In the genomic region with DNA sequence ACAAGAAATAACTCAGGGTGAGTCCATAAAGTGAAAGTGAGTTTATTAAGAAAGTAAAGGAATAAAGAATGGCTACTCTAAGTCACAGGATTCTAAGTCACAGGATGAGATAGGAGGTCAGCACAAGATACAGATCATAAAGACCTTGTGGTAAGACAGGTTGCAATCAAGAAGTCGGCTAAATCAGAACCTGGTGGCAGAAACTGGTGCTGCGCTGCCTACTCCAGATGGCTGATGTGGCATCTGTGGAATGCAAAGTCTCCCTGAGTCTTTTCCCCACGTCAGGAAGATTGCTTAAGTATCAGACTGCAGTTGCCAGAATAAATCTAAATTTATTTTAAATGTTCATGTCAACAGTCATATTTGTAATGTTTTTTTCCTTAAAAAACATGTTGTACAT, we compare ENCODE assay signal across 12 cellular contexts. TPM values are rescaled to one million over a fixed set of nuclear protein-coding genes. Genes with fewer than 3 reads are reported as not detected.
DNase-seq lines count a peak whose midpoint lies in the region; ATAC-seq, FAIRE-seq and TF ChIP-seq lines count a peak whose summit lies in the region.
"Had no signal": no experiment of that assay in that cellular context is flagged by ENCODE, and none has a peak within 500 bp of the region (broad histone marks: within the 10 kb centered on the region; RNA-seq: fewer than 3 reads in every experiment).

No MANE protein-coding gene starts in this region.

- H3K4me1 ChIP-seq in thoracic aorta (ENCODE audit: control insufficient read depth in 1 of 2, low read depth in 2 of 2) = peaks cover 21 to 95% of the 10 kb centered on the region in 2 donors

- no peaks in the 10 kb centered on the region for H3K9me3 ChIP-seq in thoracic aorta

- no peaks in the 10 kb centered on the region for H3K36me3 ChIP-seq in thoracic aorta

- H3K27me3 ChIP-seq in thoracic aorta (replicated peaks; ENCODE audit: insufficient read depth) = no peaks in the 10 kb centered on the region

- peak overlapping the region; percentile 14 for H3K4me3 ChIP-seq in thoracic aorta

- TF ChIP-seq CTCF in thoracic aorta (IDR thresholded peaks at IDR 0.05) = peak; percentile 72

- no peak for FAIRE-seq in H54 (lab: Jason Lieb, UNC)

- no peak for TF ChIP-seq POLR2A in H54 (IDR thresholded peaks at IDR 0.05; ENCODE audit: low read depth, low read length)

- ATAC-seq in SK-N-SH treated with all-trans-retinoic acid at 6 μM for 48 hours (peak; percentile 78), thoracic aorta (ENCODE audit: insufficient number of reproducible peaks, low FRiP score, low read depth) (peak; percentile 25), HG02610 (IDR thresholded peaks at IDR 0.05; ENCODE audit: unreplicated experiment) (no peak), GM21528 (IDR thresholded peaks at IDR 0.05; ENCODE audit: low FRiP score, unreplicated experiment) (no peak)
- ATAC-seq: T-cell had no signal

- H3K27ac ChIP-seq in thoracic aorta = peak overlapping the region; percentile 85 to 94

- DNase-seq in H54 (ENCODE audit: insufficient read length, low spot score) = peak; percentile 61
- DNase-seq in fibroblast of peridontal ligament (ENCODE audit: extremely low read depth) = peak; percentile 94
- DNase-seq in thoracic aorta (ENCODE audit: low spot score) = no peak
- no peak for DNase-seq in GDM1 (lab: John Stamatoyannopoulos, UW)
- DNase-seq: NCI-H345; stimulated activated CD4-positive, alpha-beta T cell treated with anti-CD3 and anti-CD28 coated beads, Interleukin-12 subunit alpha, Interleukin-12 subunit beta, amount 100 ng/mL, for 4 hours; substantia nigra; T-cell had no signal

TF ChIP-seq in SK-N-SH treated with all-trans-retinoic acid at 6 μM for 48 hours, 23 proteins besides CTCF, POLR2A, EP300 and RAD21:
- TF ChIP-seq ISL1 (CRISPR knock-in tag; IDR thresholded peaks at IDR 0.05) = peak; percentile 81
- no peak for TF ChIP-seq ZNF565 (CRISPR knock-in tag; conservative IDR thresholded peaks at IDR 0.05; ENCODE audit: low read depth)
- TF ChIP-seq, protein P1, sequence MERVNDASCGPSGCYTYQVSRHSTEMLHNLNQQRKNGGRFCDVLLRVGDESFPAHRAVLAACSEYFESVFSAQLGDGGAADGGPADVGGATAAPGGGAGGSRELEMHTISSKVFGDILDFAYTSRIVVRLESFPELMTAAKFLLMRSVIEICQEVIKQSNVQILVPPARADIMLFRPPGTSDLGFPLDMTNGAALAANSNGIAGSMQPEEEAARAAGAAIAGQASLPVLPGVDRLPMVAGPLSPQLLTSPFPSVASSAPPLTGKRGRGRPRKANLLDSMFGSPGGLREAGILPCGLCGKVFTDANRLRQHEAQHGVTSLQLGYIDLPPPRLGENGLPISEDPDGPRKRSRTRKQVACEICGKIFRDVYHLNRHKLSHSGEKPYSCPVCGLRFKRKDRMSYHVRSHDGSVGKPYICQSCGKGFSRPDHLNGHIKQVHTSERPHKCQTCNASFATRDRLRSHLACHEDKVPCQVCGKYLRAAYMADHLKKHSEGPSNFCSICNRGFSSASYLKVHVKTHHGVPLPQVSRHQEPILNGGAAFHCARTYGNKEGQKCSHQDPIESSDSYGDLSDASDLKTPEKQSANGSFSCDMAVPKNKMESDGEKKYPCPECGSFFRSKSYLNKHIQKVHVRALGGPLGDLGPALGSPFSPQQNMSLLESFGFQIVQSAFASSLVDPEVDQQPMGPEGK (CRISPR knock-in tag; IDR thresholded peaks at IDR 0.05; ENCODE audit: borderline replicate concordance) = peak; percentile 44; the same call in 1 of the 2 replicates

RNA-seq across cellular contexts. Expression of a gene that starts 10.7 kb away (rescaled TPM):
- 10 to 100 TPM; 26.3 to 60.0 TPM for total RNA-seq in thoracic aorta
- total RNA-seq: lung microvascular endothelial cell had no signal

RNA-seq across cellular contexts. Expression of a gene that starts 19.8 kb away (rescaled TPM):
- total RNA-seq in thoracic aorta = 100 to 1,000 TPM; 652 to 994 TPM
- total RNA-seq: lung microvascular endothelial cell had no signal

Comparison
In these comparisons a context has a peak if more than half of its experiments do, and no peak if none do; other contexts are left out.
1. DNase-seq: peak in H54 (single experiment) and fibroblast of peridontal ligament (single experiment); none in thoracic aorta (single experiment) and GDM1 (single experiment).
2. ATAC-seq: peak in SK-N-SH treated with all-trans-retinoic acid at 6 μM for 48 hours (single experiment) and thoracic aorta (single experiment); none in HG02610 (single experiment) and GM21528 (single experiment).